Comparison of ENCODE assay signal across 25 cellular contexts in the genomic region with DNA sequence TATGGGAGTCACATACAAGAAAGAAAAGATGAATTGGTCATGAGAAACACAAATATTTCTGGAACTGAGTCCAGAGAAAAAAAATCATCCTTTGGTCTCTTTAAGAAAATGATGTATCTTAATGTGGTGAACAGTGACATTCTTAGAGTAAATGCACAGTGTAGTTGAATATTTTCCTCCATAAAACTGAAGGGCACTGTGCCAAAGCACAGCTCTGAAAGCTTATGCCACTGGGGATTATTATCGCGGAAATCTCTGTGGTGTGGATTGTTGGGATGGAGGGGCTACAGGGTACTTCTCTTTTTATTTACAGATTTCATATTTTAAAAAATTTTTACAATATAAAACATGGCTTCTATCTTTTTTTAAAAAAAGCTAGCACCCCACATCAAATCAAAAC.
"Had no signal": no experiment of that assay in that cellular context is flagged by ENCODE, and none has a peak within 500 bp of the region (broad histone marks: within the 10 kb centered on the region; RNA-seq: fewer than 3 reads in every experiment).

No MANE protein-coding gene starts in this region.

- H3K27me3 Mint-ChIP-seq: naive B cell, progenitor cell of endocrine pancreas had no signal

- H3K4me3 Mint-ChIP-seq: mesothelial cell of epicardium; naive B cell; nephron; neural progenitor cell; stimulated activated effector memory CD8-positive, alpha-beta T cell treated with anti-CD3 and anti-CD28 coated beads, Interleukin-12 subunit alpha, Interleukin-12 subunit beta, amount 100 ng/mL, for 72 hours had no signal

- H3K4me1 Mint-ChIP-seq: naive B cell; nephron; neural progenitor cell; stimulated activated effector memory CD8-positive, alpha-beta T cell treated with anti-CD3 and anti-CD28 coated beads, Interleukin-12 subunit alpha, Interleukin-12 subunit beta, amount 100 ng/mL, for 72 hours had no signal

- DNase-seq: dorsolateral prefrontal cortex; effector CD4-positive, alpha-beta T cell; foreskin fibroblast; heart left ventricle; hippocampal formation; left cardiac atrium; left lung; mesenchymal stem cell; mucosa of descending colon; naive B cell; stimulated activated CD4-positive, alpha-beta T cell treated with anti-CD3 and anti-CD28 coated beads, Interleukin-2, amount 100 ng/mL, for 24 hours; stimulated activated CD4-positive, alpha-beta T cell treated with anti-CD3 and anti-CD28 coated beads, Interleukin-4, amount 100 ng/mL, for 24 hours; stimulated activated naive CD4-positive, alpha-beta T cell treated with Interleukin-2 at 50 U/mL for 16 hours; stomach; thyroid gland; trophoblast cell had no signal

- H3K9me3 Mint-ChIP-seq: mesothelial cell of epicardium, nephron, neural progenitor cell had no signal

- H3K27ac Mint-ChIP-seq: mesothelial cell of epicardium; naive B cell; nephron; neural progenitor cell; progenitor cell of endocrine pancreas; stimulated activated effector memory CD8-positive, alpha-beta T cell treated with anti-CD3 and anti-CD28 coated beads, Interleukin-12 subunit alpha, Interleukin-12 subunit beta, amount 100 ng/mL, for 72 hours had no signal

- H3K4me3 ChIP-seq: dorsolateral prefrontal cortex, gastroesophageal sphincter, heart left ventricle, left lung, mucosa of descending colon, neural progenitor cell, right atrium auricular region, stomach, thyroid gland, vagina had no signal

- H3K36me3 Mint-ChIP-seq: mesothelial cell of epicardium; neural progenitor cell; stimulated activated effector memory CD8-positive, alpha-beta T cell treated with anti-CD3 and anti-CD28 coated beads, Interleukin-12 subunit alpha, Interleukin-12 subunit beta, amount 100 ng/mL, for 72 hours had no signal

- ATAC-seq: gastroesophageal sphincter; heart left ventricle; left cardiac atrium; left lung; mucosa of descending colon; sciatic nerve; stimulated activated effector memory CD8-positive, alpha-beta T cell treated with anti-CD3 and anti-CD28 coated beads, Interleukin-12 subunit alpha, Interleukin-12 subunit beta, amount 100 ng/mL, for 72 hours had no signal
